Comparison of ENCODE assay signal across 27 cellular contexts in the genomic region with DNA sequence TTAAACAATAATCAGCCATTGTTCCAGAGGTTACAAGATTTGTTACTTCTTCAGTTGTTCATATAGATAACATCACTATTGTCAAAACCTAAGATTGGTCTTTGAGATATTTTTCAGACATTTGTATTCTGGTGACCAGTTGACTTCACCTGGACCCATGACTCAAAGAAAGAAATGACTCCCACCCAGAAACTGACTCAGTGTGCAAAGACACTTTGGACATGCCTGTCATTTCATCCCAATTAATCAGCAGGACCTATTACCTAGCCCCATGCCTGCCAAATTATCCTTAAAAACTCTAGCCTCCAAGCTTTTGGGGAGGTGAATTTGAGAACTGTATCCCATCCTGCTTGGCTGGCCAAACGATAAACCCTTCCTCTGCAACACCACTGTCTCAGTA. TPM values are rescaled to one million over a fixed set of nuclear protein-coding genes. Genes with fewer than 3 reads are reported as not detected.
DNase-seq lines count a peak whose midpoint lies in the region; FAIRE-seq and TF ChIP-seq lines count a peak whose summit lies in the region.
"Had no signal": no experiment of that assay in that cellular context is flagged by ENCODE, and none has a peak within 500 bp of the region (broad histone marks: within the 10 kb centered on the region; RNA-seq: fewer than 3 reads in every experiment).

No MANE protein-coding gene starts in this region.

- H3K4me3 ChIP-seq in mammary epithelial cell (replicated peaks in 1 of 3; ENCODE audit: insufficient read depth in 1 of 3, low read depth in 2 of 3, low read length in 3 of 3) (no peak overlapping the region), breast epithelium (no peak overlapping the region), bronchial epithelial cell (ENCODE audit: low read depth, low read length) (no peak overlapping the region)
- H3K4me3 ChIP-seq: A549; BLaER1 treated with 17β-estradiol and CSF1 and Interleukin-3, amounts not matched to agents 10 nM and 100 nM; GM12878; HAP-1 had no signal

- no peak overlapping the region for H3K4me2 ChIP-seq in mammary epithelial cell (ENCODE audit: insufficient read depth, low read depth, low read length)
- H3K4me2 ChIP-seq: A549; BLaER1 treated with 17β-estradiol and CSF1 and Interleukin-3, amounts not matched to agents 10 nM and 100 nM had no signal

- H3K79me2 ChIP-seq in mammary epithelial cell (ENCODE audit: insufficient read depth, low read length) = no peaks in the 10 kb centered on the region

- TF ChIP-seq POLR2A in breast epithelium (IDR thresholded peaks at IDR 0.05) = no peak

- TF ChIP-seq CTCF in mammary epithelial cell (conservative IDR thresholded peaks at IDR 0.05 in 1 of 2, IDR thresholded peaks at IDR 0.05 in 1 of 2; ENCODE audit: extremely low read depth in 1 of 2, insufficient read depth in 1 of 2, low read depth in 1 of 2, low read length in 2 of 2) = no peak
- no peak for TF ChIP-seq CTCF in breast epithelium (IDR thresholded peaks at IDR 0.05)
- no peak for TF ChIP-seq CTCF in bronchial epithelial cell (IDR thresholded peaks at IDR 0.05; ENCODE audit: insufficient read depth, low read length, severe bottlenecking)

- H3K27me3 ChIP-seq in mammary epithelial cell (ENCODE audit: insufficient read depth, low read length) = no peaks in the 10 kb centered on the region
- H3K27me3 ChIP-seq in breast epithelium = no peaks in the 10 kb centered on the region
- H3K27me3 ChIP-seq in bronchial epithelial cell (ENCODE audit: control insufficient read depth, insufficient read depth, low read length) = no peaks in the 10 kb centered on the region
- H3K27me3 ChIP-seq: BE2C; BLaER1 treated with 17β-estradiol and CSF1 and Interleukin-3, amounts not matched to agents 10 nM and 100 nM had no signal

- DNase-seq in mammary epithelial cell = peak; percentile 19
- DNase-seq in breast epithelium (ENCODE audit: low spot score in 2 of 2) = no peak
- DNase-seq in bronchial epithelial cell (ENCODE audit: low read depth) = peak; percentile 51
- peak; percentile 68 for DNase-seq in kidney tubule cell (ENCODE audit: low spot score)
- DNase-seq in activated T-cell treated with anti-CD3 and anti-CD28 coated beads for 4 hours = no peak
- no peak for DNase-seq in HUDEP-2 (lab: John Stamatoyannopoulos, UW; ENCODE audit: unreplicated experiment in 76 of 76)
- DNase-seq in activated CD4-positive, CD25-positive, alpha-beta regulatory T cell treated with anti-CD3 and anti-CD28 coated beads, Interleukin-2, amount 50 U/mL, for 72 hours = no peak
- DNase-seq: 8988T; ACHN; AML-193; BE2C; CD4-positive, alpha-beta T cell; CD8-positive, alpha-beta memory T cell; DMS 273 treated with DMSO at 0.1 percent for 48 hours; DMS79; EL; GDM1; GOT3; HFFc6 had no signal

- H4K20me1 ChIP-seq in mammary epithelial cell (ENCODE audit: insufficient read depth, low read length) = no peaks in the 10 kb centered on the region
- H4K20me1 ChIP-seq: BLaER1 treated with 17β-estradiol and CSF1 and Interleukin-3, amounts not matched to agents 10 nM and 100 nM had no signal

- H3K27ac ChIP-seq in mammary epithelial cell (ENCODE audit: insufficient read depth, low read depth, low read length) (no peak overlapping the region), breast epithelium (no peak overlapping the region)
- H3K27ac ChIP-seq: A549; BLaER1 treated with 17β-estradiol and CSF1 and Interleukin-3, amounts not matched to agents 10 nM and 100 nM had no signal

- CTCF ChIA-PET in mammary epithelial cell (lab: Charles Lee; ENCODE audit: low non-redundant PET) = no interaction called here

- no peaks in the 10 kb centered on the region for H3K36me3 ChIP-seq in mammary epithelial cell (ENCODE audit: insufficient read depth, low read length)
- no peaks in the 10 kb centered on the region for H3K36me3 ChIP-seq in breast epithelium
- no peaks in the 10 kb centered on the region for H3K36me3 ChIP-seq in bronchial epithelial cell (ENCODE audit: control insufficient read depth, insufficient read depth, low read length)
- H3K36me3 ChIP-seq: BE2C; BLaER1 treated with 17β-estradiol and CSF1 and Interleukin-3, amounts not matched to agents 10 nM and 100 nM; HAP-1 had no signal

- in situ Hi-C loops in mammary epithelial cell (cut with MboI; ENCODE audit: low sequenced_read_pairs in 2 of 2) = no loop called here

- H3K9ac ChIP-seq in mammary epithelial cell (ENCODE audit: insufficient read depth, low read length) = no peak overlapping the region
- H3K9ac ChIP-seq: BLaER1 treated with 17β-estradiol and CSF1 and Interleukin-3, amounts not matched to agents 10 nM and 100 nM had no signal

- 91% methylated on average over 1 of the region's 1 CpG for WGBS in mammary epithelial cell (ENCODE audit: low coverage, missing lambda C conversion rate)

- no TSS peak for BruUV-seq in mammary epithelial cell (replicated peaks; lab: Mats Ljungman, UMichigan)

- intact Hi-C loops in mammary epithelial cell (cut with micrococcal nuclease) = no loop called here
- intact Hi-C loops in breast epithelium (cut with DNase I; ENCODE audit: low total_unique reads) = loop anchor here (1.0 kb wide), 1 partner anchor 21 kb away; no protein-coding TSS in a partner anchor

- H2AFZ ChIP-seq in mammary epithelial cell (ENCODE audit: low read depth, low read length) = no peak overlapping the region

- H3K9me3 ChIP-seq in mammary epithelial cell (replicated peaks; ENCODE audit: insufficient read depth, low read length) (no peaks in the 10 kb centered on the region), breast epithelium (no peaks in the 10 kb centered on the region)
- H3K9me3 ChIP-seq: A549, BE2C had no signal

- no peaks in the 10 kb centered on the region for H3K4me1 ChIP-seq in mammary epithelial cell (ENCODE audit: insufficient read depth, low read length)
- no peaks in the 10 kb centered on the region for H3K4me1 ChIP-seq in breast epithelium
- H3K4me1 ChIP-seq: A549; BE2C; BLaER1 treated with 17β-estradiol and CSF1 and Interleukin-3, amounts not matched to agents 10 nM and 100 nM; HAP-1 had no signal

- dilution Hi-C loops in mammary epithelial cell (cut with HindIII; ENCODE audit: low sequenced_read_pairs) = no loop called here

- no peak for FAIRE-seq in bronchial epithelial cell (lab: Jason Lieb, UNC)
- FAIRE-seq: A549, D721Med, GM12878, GM19239, H54 had no signal

RNA-seq across cellular contexts. Expression of gene TSPAN11, which starts 27.7 kb away (rescaled TPM):
- total RNA-seq in mammary epithelial cell = 1 to 10 TPM in 1 of 2 donors, under 1 TPM in 1; 0.12 to 1.3 TPM
- polyA plus RNA-seq in mammary epithelial cell = 0.06 TPM
- not detected for polyA minus RNA-seq in mammary epithelial cell
- total RNA-seq in breast epithelium = 1 to 10 TPM in 1 of 3 donors, under 1 TPM in 2; 0.48 to 1.3 (median 0.73) TPM
- total RNA-seq in bronchial epithelial cell = under 0.01 TPM in 1 of 2 replicates, not detected in the other
- total RNA-seq: CD4-positive, alpha-beta T cell; CD8-positive, alpha-beta memory T cell had no signal
- polyA plus RNA-seq: CD14-positive monocyte; CD8-positive, alpha-beta memory T cell had no signal

Comparison
In these comparisons a context has a peak if more than half of its experiments do, and no peak if none do; other contexts are left out.
1. DNase-seq: peak in mammary epithelial cell (single experiment), bronchial epithelial cell (single experiment) and kidney tubule cell (single experiment); none in breast epithelium (0 of 2), activated T-cell treated with anti-CD3 and anti-CD28 coated beads for 4 hours (single experiment), HUDEP-2 (0 of 76) and activated CD4-positive, CD25-positive, alpha-beta regulatory T cell treated with anti-CD3 and anti-CD28 coated beads, Interleukin-2, amount 50 U/mL, for 72 hours (single experiment).